ENCODE assay signal across 21 cellular contexts in the genomic region with DNA sequence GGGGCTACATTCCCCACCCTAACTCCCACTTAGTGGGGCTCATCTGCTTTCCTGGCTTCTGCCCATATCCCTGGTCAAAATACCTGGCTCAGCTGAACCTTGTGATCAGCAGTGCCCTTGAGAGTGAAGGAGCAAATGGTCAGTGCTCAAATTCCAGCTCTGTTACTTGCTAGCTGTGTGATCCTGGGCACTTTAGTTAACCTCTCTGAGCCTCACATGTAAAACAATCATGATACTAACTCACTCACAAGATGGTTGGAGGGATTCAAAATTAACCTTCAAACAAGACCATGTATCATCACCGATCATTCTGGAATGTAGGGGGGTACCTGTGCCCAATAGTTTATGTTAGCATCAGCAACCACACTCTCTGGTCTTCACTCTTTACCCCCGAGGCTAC.
A peak's percentile ranks its signal among the peaks of the same experiment; 100 is the strongest.
DNase-seq lines count a peak whose midpoint lies in the region; ATAC-seq, FAIRE-seq and TF ChIP-seq lines count a peak whose summit lies in the region.
"Had no signal": no experiment of that assay in that cellular context is flagged by ENCODE, and none has a peak within 500 bp of the region (broad histone marks: within the 10 kb centered on the region; RNA-seq: fewer than 3 reads in every experiment).

No MANE protein-coding gene starts in this region.

- no peak for TF ChIP-seq CTCF in HepG2 (CRISPR knock-in tag; IDR thresholded peaks at IDR 0.05)
- no peak for TF ChIP-seq CTCF in right lobe of liver (IDR thresholded peaks at IDR 0.05)
- TF ChIP-seq CTCF in HEK293 (tag by site-specific recombination; IDR thresholded peaks at IDR 0.05): no peak
- no peak for TF ChIP-seq CTCF in K562 (IDR thresholded peaks at IDR 0.05 in 2 of 3, conservative IDR thresholded peaks at IDR 0.05 in 1 of 3; ENCODE audit: insufficient read depth in 2 of 3, low read depth in 1 of 3, low read length in 3 of 3)
- no peak for TF ChIP-seq CTCF in tibial nerve (IDR thresholded peaks at IDR 0.05)

- POLR2A ChIA-PET in HepG2 (lab: Yijun Ruan, JAX) (no interaction called here), HEK293 (lab: Yijun Ruan, JAX) (no interaction called here), K562 (lab: Yijun Ruan, JAX) (interaction anchor here (2.0 kb wide), 1 partner anchor 8 kb away, joined by 4 read pairs; no protein-coding TSS in a partner anchor)

- in situ Hi-C loops in HepG2 (cut with HindIII; ENCODE audit: extremely low pct_ligation_motif_present, low pct_unique_long_range_greater_than_20kb): no loop called here
- in situ Hi-C loops in K562 (cut with MboI): no loop called here

- TF ChIP-seq POLR2A in HepG2 (IDR thresholded peaks at IDR 0.05; ENCODE audit: insufficient read depth in 1 of 2, low read depth in 2 of 2, low read length in 2 of 2) (no peak), right lobe of liver (IDR thresholded peaks at IDR 0.05) (no peak), K562 (conservative IDR thresholded peaks at IDR 0.05) (no peak), tibial nerve (IDR thresholded peaks at IDR 0.05) (no peak)

- H3K36me3 ChIP-seq in HepG2 (replicated peaks in 1 of 2; ENCODE audit: control insufficient read depth in 1 of 2, insufficient read depth in 2 of 2, low read length in 2 of 2): no peaks in the 10 kb centered on the region
- no peaks in the 10 kb centered on the region for H3K36me3 ChIP-seq in right lobe of liver
- no peaks in the 10 kb centered on the region for H3K36me3 ChIP-seq in HEK293 (ENCODE audit: control insufficient read depth in 2 of 2, insufficient read depth in 1 of 2, low read length in 2 of 2)
- H3K36me3 ChIP-seq in K562 (ENCODE audit: control insufficient read depth, insufficient read depth, low read length): no peaks in the 10 kb centered on the region
- H3K36me3 ChIP-seq in tibial nerve: no peaks in the 10 kb centered on the region
- H3K36me3 ChIP-seq: BLaER1, HAP-1 had no signal

- CTCF ChIA-PET in HepG2 (lab: Yijun Ruan, JAX; ENCODE audit: low intra/inter-chr PET ratio, low total read pairs): no interaction called here
- CTCF ChIA-PET in HEK293 (lab: Yijun Ruan, JAX): interaction anchor here (1.0 to 1.2 kb wide), 2 partner anchors 13 to 20 kb away, joined by 3 read pairs; no protein-coding TSS in a partner anchor
- CTCF ChIA-PET in K562 (lab: Yijun Ruan, JAX; ENCODE audit: low intra/inter-chr PET ratio): no interaction called here

- TF ChIP-seq RAD21 in HepG2 (CRISPR knock-in tag; IDR thresholded peaks at IDR 0.05) (no peak), K562 (CRISPR knock-in tag; conservative IDR thresholded peaks at IDR 0.05 in 1 of 2, IDR thresholded peaks at IDR 0.05 in 1 of 2) (no peak)

- H3K79me2 ChIP-seq in HepG2 (ENCODE audit: insufficient read depth, low read length): no peaks in the 10 kb centered on the region
- no peaks in the 10 kb centered on the region for H3K79me2 ChIP-seq in K562 (ENCODE audit: control insufficient read depth, insufficient read depth, low read length)

- H3K27ac ChIP-seq in HepG2 (ENCODE audit: extremely low read length, insufficient read depth, low read length) (no peak overlapping the region), right lobe of liver (no peak overlapping the region), HEK293 (ENCODE audit: extremely low read depth, low read depth, low read length) (no peak overlapping the region), K562 (ENCODE audit: extremely low read depth, low read depth, low read length) (no peak overlapping the region), tibial nerve (no peak overlapping the region)
- H3K27ac ChIP-seq: 22Rv1, BLaER1, C4-2B had no signal

- intact Hi-C loops in HepG2 (cut with micrococcal nuclease; ENCODE audit: unreplicated experiment) (no loop called here), right lobe of liver (cut with DNase I) (loop anchor here in 1 of 2 donors (10.0 kb wide), 1 partner anchor 48 kb away; no protein-coding TSS in a partner anchor), K562 (cut with micrococcal nuclease) (no loop called here)

- H3K4me2 ChIP-seq in HepG2 (ENCODE audit: low read depth, low read length) (no peak overlapping the region), K562 (ENCODE audit: insufficient read depth, low read length) (no peak overlapping the region)
- H3K4me2 ChIP-seq: BLaER1 had no signal

- H3K9me3 ChIP-seq in HepG2 (ENCODE audit: low read length) (no peaks in the 10 kb centered on the region), right lobe of liver (no peaks in the 10 kb centered on the region), HEK293 (ENCODE audit: control insufficient read depth, insufficient read depth, low read depth, low read length) (no peaks in the 10 kb centered on the region), K562 (replicated peaks; ENCODE audit: control insufficient read depth, insufficient read depth, low read depth, low read length) (no peaks in the 10 kb centered on the region), tibial nerve (peaks cover 0 to 2% (median 0%) of the 10 kb centered on the region in 4 donors)
- H3K9me3 ChIP-seq: Caco-2 had no signal

- H3K9ac ChIP-seq in HepG2 (ENCODE audit: insufficient read depth, low read depth, low read length): no peak overlapping the region
- no peak overlapping the region for H3K9ac ChIP-seq in K562 (ENCODE audit: insufficient read depth in 1 of 2, low read depth in 2 of 2, low read length in 2 of 2)
- H3K9ac ChIP-seq: BLaER1 had no signal

- FAIRE-seq in HepG2 (lab: Jason Lieb, UNC): no peak
- no peak for FAIRE-seq in K562 (lab: Jason Lieb, UNC)
- FAIRE-seq: A204.1, GM12878, H54 had no signal

- H3K4me3 ChIP-seq in HepG2 (replicated peaks in 1 of 3; ENCODE audit: insufficient read depth in 1 of 3, low read depth in 2 of 3, low read length in 3 of 3) (no peak overlapping the region), right lobe of liver (no peak overlapping the region), HEK293 (ENCODE audit: low read depth, low read length) (no peak overlapping the region), K562 (no peak overlapping the region), tibial nerve (no peak overlapping the region)
- H3K4me3 ChIP-seq: BLaER1, GM12878, HAP-1 had no signal

- WGBS in HepG2 (ENCODE audit: low lambda C conversion rate): 46% methylated on average over 2 of the region's 2 CpGs
- WGBS in right lobe of liver (ENCODE audit: insufficient coverage, low coverage, low lambda C conversion rate, missing lambda C conversion rate): 100% methylated on average over 2 of the region's 2 CpGs
- WGBS in K562 (ENCODE audit: insufficient coverage, low coverage, missing lambda C conversion rate): 9% methylated on average over 2 of the region's 2 CpGs
- WGBS in tibial nerve, 2 donors: 75 to 83% methylated on average over 2 of the region's 2 CpGs

- TF ChIP-seq EP300 in HepG2 (IDR thresholded peaks at IDR 0.05; ENCODE audit: low read depth in 2 of 2, low read length in 2 of 2) (no peak), HepG2 (CRISPR knock-in tag; IDR thresholded peaks at IDR 0.05; ENCODE audit: borderline replicate concordance) (no peak), K562 (IDR thresholded peaks at IDR 0.05; ENCODE audit: low read length) (no peak), tibial nerve (IDR thresholded peaks at IDR 0.05) (no peak)

- H2AFZ ChIP-seq in HepG2 (ENCODE audit: low read length) (no peak overlapping the region), K562 (ENCODE audit: low read depth, low read length) (no peak overlapping the region)

- H3K4me1 ChIP-seq in HepG2 (ENCODE audit: insufficient read depth, low read length) (peaks cover 23% of the 10 kb centered on the region), right lobe of liver (peaks cover 0 to 36% (median 16%) of the 10 kb centered on the region in 4 donors), HEK293 (ENCODE audit: control insufficient read depth, insufficient read depth, low read length) (peaks cover 14% of the 10 kb centered on the region), K562 (replicated peaks in 1 of 2; ENCODE audit: control insufficient read depth in 2 of 2, insufficient read depth in 2 of 2, low read length in 2 of 2) (peaks cover 0 to 3% of the 10 kb centered on the region in 2 experiments; a peak in 3 of 5 replicates), tibial nerve (no peaks in the 10 kb centered on the region)
- H3K4me1 ChIP-seq: HAP-1 had no signal

- DNase-seq in HepG2 (ENCODE audit: low spot score): no peak
- DNase-seq in right lobe of liver: no peak
- no peak for DNase-seq in K562 (ENCODE audit: extremely low read depth in 1 of 4, low spot score in 3 of 4)
- no peak for DNase-seq in tibial nerve (ENCODE audit: low spot score in 2 of 2)
- DNase-seq in ecto neural progenitor cell (ENCODE audit: low spot score): no peak
- DNase-seq: Caco-2; CD4-positive, CD25-positive, alpha-beta regulatory T cell; CD8-positive, alpha-beta T cell; DMS153; EL; GDM1; GOT3 had no signal

- H4K20me1 ChIP-seq in HepG2 (ENCODE audit: insufficient read depth, low read length): no peaks in the 10 kb centered on the region
- H4K20me1 ChIP-seq in K562 (replicated peaks; ENCODE audit: control insufficient read depth, insufficient read depth, low read length): no peaks in the 10 kb centered on the region
- H4K20me1 ChIP-seq: BLaER1 had no signal

- H3K27me3 ChIP-seq in HepG2 (ENCODE audit: control insufficient read depth in 1 of 2, insufficient read depth in 2 of 2, low read length in 2 of 2): 0 out of 5 replicates have a peak, but pooled peaks cover 0 to 4% of the 10 kb centered on the region in 2 experiments
- no peaks in the 10 kb centered on the region for H3K27me3 ChIP-seq in right lobe of liver
- peaks cover 12 to 15% of the 10 kb centered on the region in 2 experiments for H3K27me3 ChIP-seq in K562 (ENCODE audit: control insufficient read depth in 2 of 2, insufficient read depth in 2 of 2, low read length in 2 of 2)
- peaks cover 0 to 7% of the 10 kb centered on the region in 2 donors for H3K27me3 ChIP-seq in tibial nerve
- H3K27me3 ChIP-seq: BLaER1 had no signal

- H3K9me1 ChIP-seq in K562 (ENCODE audit: control insufficient read depth, insufficient read depth, low read length): no peaks in the 10 kb centered on the region

- BruUV-seq in HepG2 (replicated peaks; lab: Mats Ljungman, UMichigan): no TSS peak
- BruUV-seq in K562 (replicated peaks; lab: Mats Ljungman, UMichigan): no TSS peak

- ATAC-seq in HepG2 (no peak), right lobe of liver (no peak), K562 (no peak), GM18520 (IDR thresholded peaks at IDR 0.05; ENCODE audit: unreplicated experiment) (no peak)
- ATAC-seq: CD8-positive, alpha-beta T cell; GM12878 had no signal

TF ChIP-seq in HEK293, 187 proteins besides CTCF, POLR2A, EP300 and RAD21:
- TF ChIP-seq ZNF768 (tag by site-specific recombination; IDR thresholded peaks at IDR 0.05) (peak; percentile 71; the same call in 1 of the 2 replicates), ZNF558 (tag by site-specific recombination; IDR thresholded peaks at IDR 0.05) (no peak)

TF ChIP-seq in K562, 482 proteins besides CTCF, POLR2A, EP300 and RAD21:
- no peak for TF ChIP-seq ARHGAP35 (IDR thresholded peaks at IDR 0.05; ENCODE audit: partially characterized antibody)
- peak; percentile 61 for TF ChIP-seq ZFP36 (IDR thresholded peaks at IDR 0.05; ENCODE audit: low read depth, low read length, partially characterized antibody)
- no peak for TF ChIP-seq FOXK2 (conservative IDR thresholded peaks at IDR 0.05 in 1 of 2, IDR thresholded peaks at IDR 0.05 in 1 of 2; ENCODE audit: low read depth in 2 of 2)
- peak; percentile 29 for TF ChIP-seq RBM25 (IDR thresholded peaks at IDR 0.05; ENCODE audit: low read depth, low read length, severe bottlenecking)

Comparison
In these comparisons a context has a peak if more than half of its experiments do, and no peak if none do; other contexts are left out.
1. Of the 241 proteins assayed by ChIP-seq in both HepG2 and K562: peak only in HepG2: none; only in K562: ZFP36; in both: none; in neither: 240.